11 cellular contexts compared by ENCODE assay signal in the genomic region with DNA sequence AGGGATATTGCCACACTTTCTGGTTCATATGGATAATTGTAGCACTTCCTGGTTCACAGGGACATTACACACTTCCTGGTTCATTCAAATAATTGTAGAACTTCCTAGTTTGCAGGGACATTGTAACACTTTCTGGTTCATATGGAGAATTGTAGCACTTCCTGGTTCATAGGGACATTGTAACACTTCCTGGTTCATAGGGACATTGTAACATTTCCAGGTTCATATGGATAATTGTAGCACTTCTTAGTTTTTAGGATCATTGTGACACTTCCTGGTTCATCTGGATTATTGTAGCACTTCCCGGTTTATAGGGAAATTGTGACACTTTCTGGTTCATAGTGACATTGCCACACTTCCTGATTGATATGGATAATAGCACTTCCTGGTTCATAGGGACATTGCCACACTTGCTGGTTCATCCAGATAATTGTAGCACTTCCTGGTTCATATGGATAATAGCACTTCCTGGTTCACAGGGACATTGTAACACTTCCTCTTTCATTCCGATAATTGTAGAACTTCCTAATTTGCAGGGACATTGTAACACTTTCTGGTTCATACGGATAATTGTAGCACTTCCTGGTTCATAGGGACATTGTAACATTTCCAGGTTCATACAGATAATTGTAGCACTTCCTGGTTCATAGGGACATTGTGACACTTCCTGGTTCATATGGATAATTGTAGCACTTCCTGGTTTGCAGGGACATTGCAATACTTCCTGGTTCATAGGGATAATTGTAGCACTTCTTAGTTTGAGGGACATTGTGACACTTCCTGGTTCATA. TPM values are rescaled to one million over a fixed set of nuclear protein-coding genes. Genes with fewer than 3 reads are reported as not detected.
DNase-seq lines count a peak whose midpoint lies in the region; ATAC-seq lines count a peak whose summit lies in the region.
"Had no signal": no experiment of that assay in that cellular context is flagged by ENCODE, and none has a peak within 500 bp of the region (broad histone marks: within the 10 kb centered on the region; RNA-seq: fewer than 3 reads in every experiment).

No MANE protein-coding gene starts in this region.

- H3K27ac Mint-ChIP-seq in CD8-positive, alpha-beta memory T cell, result peak overlapping the region; percentile 40 to 99 (median 98)
- H3K27ac Mint-ChIP-seq in activated T-helper 2 cell treated with anti-CD3 and anti-CD28 coated beads, Interferon-gamma antibody, Interleukin-2, Interleukin-4, amounts not matched to agents 10 μg/mL and 5 μg/mL and 100 μg/mL, durations not matched to agents 14 hours and 24 hours and 36 hours, result peak overlapping the region; percentile 81
- peak overlapping the region; percentile 90 to 98 (median 97) for H3K27ac Mint-ChIP-seq in naive thymus-derived CD8-positive, alpha-beta T cell

- H3K36me3 Mint-ChIP-seq in CD8-positive, alpha-beta memory T cell, result peaks cover 30 to 59% (median 50%) of the 10 kb centered on the region in 3 donors
- H3K36me3 Mint-ChIP-seq in activated T-helper 2 cell treated with anti-CD3 and anti-CD28 coated beads, Interferon-gamma antibody, Interleukin-2, Interleukin-4, amounts not matched to agents 10 μg/mL and 5 μg/mL and 100 μg/mL, durations not matched to agents 14 hours and 24 hours and 36 hours (ENCODE audit: low read depth), result peaks cover 65% of the 10 kb centered on the region
- peaks cover 36 to 57% (median 50%) of the 10 kb centered on the region in 3 donors for H3K36me3 Mint-ChIP-seq in naive thymus-derived CD8-positive, alpha-beta T cell

- no peaks in the 10 kb centered on the region for H3K27me3 ChIP-seq in CD8-positive, alpha-beta memory T cell (ENCODE audit: insufficient read depth, low read length, poor library complexity, severe bottlenecking)
- H3K27me3 ChIP-seq: tibial artery had no signal

- peaks cover 18% of the 10 kb centered on the region for H3K4me1 ChIP-seq in CD8-positive, alpha-beta memory T cell (ENCODE audit: insufficient read depth, low read length)
- H3K4me1 ChIP-seq: tibial artery had no signal

- peaks cover 20 to 52% (median 42%) of the 10 kb centered on the region in 5 donors for H3K9me3 Mint-ChIP-seq in CD8-positive, alpha-beta memory T cell
- peaks cover 42% of the 10 kb centered on the region for H3K9me3 Mint-ChIP-seq in activated T-helper 2 cell treated with anti-CD3 and anti-CD28 coated beads, Interferon-gamma antibody, Interleukin-2, Interleukin-4, amounts not matched to agents 10 μg/mL and 5 μg/mL and 100 μg/mL, durations not matched to agents 14 hours and 24 hours and 36 hours
- H3K9me3 Mint-ChIP-seq in naive thymus-derived CD8-positive, alpha-beta T cell, result peaks cover 16 to 58% (median 46%) of the 10 kb centered on the region in 9 donors

- H3K9me3 ChIP-seq in CD8-positive, alpha-beta memory T cell (ENCODE audit: low read length), result peaks cover 23% of the 10 kb centered on the region
- H3K9me3 ChIP-seq: tibial artery had no signal

- no peaks in the 10 kb centered on the region for H3K36me3 ChIP-seq in CD8-positive, alpha-beta memory T cell (ENCODE audit: insufficient read depth, low read length)

- peaks cover 36 to 50% (median 48%) of the 10 kb centered on the region in 3 donors for H3K4me1 Mint-ChIP-seq in CD8-positive, alpha-beta memory T cell
- peaks cover 44% of the 10 kb centered on the region for H3K4me1 Mint-ChIP-seq in activated T-helper 2 cell treated with anti-CD3 and anti-CD28 coated beads, Interferon-gamma antibody, Interleukin-2, Interleukin-4, amounts not matched to agents 10 μg/mL and 5 μg/mL and 100 μg/mL, durations not matched to agents 14 hours and 24 hours and 36 hours (ENCODE audit: low read depth)
- peaks cover 41 to 57% (median 50%) of the 10 kb centered on the region in 4 donors for H3K4me1 Mint-ChIP-seq in naive thymus-derived CD8-positive, alpha-beta T cell

- POLR2A ChIA-PET in CD8-positive, alpha-beta memory T cell (lab: Charles Lee), result no interaction called here
- POLR2A ChIA-PET in naive thymus-derived CD8-positive, alpha-beta T cell (lab: Charles Lee), result no interaction called here

- DNase-seq in CD8-positive, alpha-beta memory T cell, result no peak
- peak; percentile 39 for DNase-seq in Jurkat, Clone E6-1 (ENCODE audit: low read depth, low spot score)
- no peak for DNase-seq in activated T-helper 2 cell treated with anti-CD3 and anti-CD28 coated beads, Interferon-gamma antibody, Interleukin-2, Interleukin-4, amounts not matched to agents 10 μg/mL and 5 μg/mL and 100 μg/mL, durations not matched to agents 14 hours and 24 hours and 36 hours (ENCODE audit: low spot score)
- DNase-seq in naive thymus-derived CD8-positive, alpha-beta T cell, result no peak
- DNase-seq in posterior cingulate gyrus (no peak), NCI-H2107 treated with DMSO at 0.1 percent for 48 hours (lab: John Stamatoyannopoulos, UW; ENCODE audit: unreplicated experiment) (no peak), islet precursor cell (no peak)
- DNase-seq: activated CD4-positive, alpha-beta T cell treated with anti-CD3 and anti-CD28 coated beads, Interleukin-2, amount 50 U/mL, for 1 hour; OCI-M1; tibial artery had no signal

- CTCF ChIA-PET in CD8-positive, alpha-beta memory T cell (lab: Charles Lee), result no interaction called here

- H3K27ac ChIP-seq in CD8-positive, alpha-beta memory T cell (ENCODE audit: low read depth, low read length), result no peak overlapping the region
- H3K27ac ChIP-seq: tibial artery had no signal

- no peaks in the 10 kb centered on the region for H3K27me3 Mint-ChIP-seq in CD8-positive, alpha-beta memory T cell
- H3K27me3 Mint-ChIP-seq in activated T-helper 2 cell treated with anti-CD3 and anti-CD28 coated beads, Interferon-gamma antibody, Interleukin-2, Interleukin-4, amounts not matched to agents 10 μg/mL and 5 μg/mL and 100 μg/mL, durations not matched to agents 14 hours and 24 hours and 36 hours (ENCODE audit: low read depth), result no peaks in the 10 kb centered on the region
- H3K27me3 Mint-ChIP-seq in naive thymus-derived CD8-positive, alpha-beta T cell, result no peaks in the 10 kb centered on the region

- intact Hi-C loops in activated T-helper 2 cell treated with anti-CD3 and anti-CD28 coated beads, Interferon-gamma antibody, Interleukin-2, Interleukin-4, amounts not matched to agents 10 μg/mL and 5 μg/mL and 100 μg/mL, durations not matched to agents 14 hours and 24 hours and 36 hours (cut with micrococcal nuclease), result no loop called here
- intact Hi-C loops in posterior cingulate gyrus (cut with DNase I), result no loop called here

- H3K4me3 ChIP-seq in CD8-positive, alpha-beta memory T cell (ENCODE audit: low read length), result peak overlapping the region; percentile 3
- H3K4me3 ChIP-seq in Jurkat, Clone E6-1 (ENCODE audit: low read length), result no peak overlapping the region
- H3K4me3 ChIP-seq: tibial artery had no signal

- no peak for ATAC-seq in naive thymus-derived CD8-positive, alpha-beta T cell
- no peak for ATAC-seq in HG02623 (IDR thresholded peaks at IDR 0.05; ENCODE audit: unreplicated experiment)

- peak overlapping the region; percentile 72 to 87 (median 79) for H3K4me3 Mint-ChIP-seq in CD8-positive, alpha-beta memory T cell
- no peak overlapping the region for H3K4me3 Mint-ChIP-seq in activated T-helper 2 cell treated with anti-CD3 and anti-CD28 coated beads, Interferon-gamma antibody, Interleukin-2, Interleukin-4, amounts not matched to agents 10 μg/mL and 5 μg/mL and 100 μg/mL, durations not matched to agents 14 hours and 24 hours and 36 hours (ENCODE audit: low read depth)
- peak overlapping the region in 8 of 10 donors; percentile 0 to 77 (median 61) for H3K4me3 Mint-ChIP-seq in naive thymus-derived CD8-positive, alpha-beta T cell

RNA-seq across cellular contexts. Expression of a gene that starts 59.2 kb away (rescaled TPM):
- 100 to 1,000 TPM; 234 to 240 TPM for total RNA-seq in CD8-positive, alpha-beta memory T cell
- 548 TPM for polyA plus RNA-seq in CD8-positive, alpha-beta memory T cell
- 682 TPM for polyA plus RNA-seq in Jurkat, Clone E6-1 (2012; ENCODE audit: insufficient read depth, insufficient read length)
- total RNA-seq in activated T-helper 2 cell treated with anti-CD3 and anti-CD28 coated beads, Interferon-gamma antibody, Interleukin-2, Interleukin-4, amounts not matched to agents 10 μg/mL and 5 μg/mL and 100 μg/mL, durations not matched to agents 14 hours and 24 hours and 36 hours, result 280 and 290 TPM in 2 replicates
- 100 to 1,000 TPM; 123 to 124 TPM for total RNA-seq in naive thymus-derived CD8-positive, alpha-beta T cell
- polyA plus RNA-seq in naive thymus-derived CD8-positive, alpha-beta T cell, result 100 to 1,000 TPM; 120 to 218 (median 137) TPM
